Comparison of ENCODE assay signal across 32 cellular contexts in the genomic region with DNA sequence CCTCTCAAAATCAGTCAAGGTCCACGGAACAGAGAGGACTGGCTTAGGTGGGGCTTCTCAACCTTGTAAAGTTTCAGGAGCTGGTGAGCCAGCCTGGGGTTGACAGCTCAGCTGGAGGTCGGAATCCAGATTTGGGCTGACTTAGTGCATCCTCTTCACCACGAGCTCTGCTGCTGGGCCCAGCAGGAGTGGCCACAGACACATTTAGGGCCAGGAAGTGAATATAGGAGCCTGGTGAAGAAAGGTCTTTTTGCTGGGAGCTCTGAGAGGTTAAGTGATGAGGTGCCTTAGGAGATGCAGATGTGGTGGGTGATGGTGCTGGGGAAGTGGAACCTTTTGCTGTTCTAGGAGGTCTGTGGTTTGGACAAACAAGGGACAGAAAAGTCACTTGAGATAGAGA. TPM values are rescaled to one million over a fixed set of nuclear protein-coding genes. Genes with fewer than 3 reads are reported as not detected.
"Had no signal": no experiment of that assay in that cellular context is flagged by ENCODE, and none has a peak within 500 bp of the region (broad histone marks: within the 10 kb centered on the region; RNA-seq: fewer than 3 reads in every experiment).

No MANE protein-coding gene starts in this region.

- H3K27ac Mint-ChIP-seq: mesothelial cell of epicardium, nephron, progenitor cell of endocrine pancreas had no signal

- H3K4me1 Mint-ChIP-seq: brain, endodermal cell, nephron had no signal

- H3K27ac ChIP-seq: ascending aorta, cardiac muscle cell, foreskin keratinocyte, heart left ventricle, ovary, right lobe of liver, tibial nerve had no signal

- H3K36me3 ChIP-seq: ovary had no signal

- H3K4me1 ChIP-seq: ascending aorta, foreskin keratinocyte, heart left ventricle, right lobe of liver, tibial nerve had no signal

- DNase-seq: activated CD4-positive, alpha-beta T cell treated with anti-CD3 and anti-CD28 coated beads for 36 hours; activated CD4-positive, alpha-beta T cell treated with anti-CD3 and anti-CD28 coated beads, Interleukin-2, amount 50 U/mL, for 4 hours; activated CD4-positive, CD25-positive, alpha-beta regulatory T cell; activated CD8-positive, alpha-beta memory T cell treated with anti-CD3 and anti-CD28 coated beads for 24 hours; activated gamma-delta T cell treated with Interleukin-2 at 50 U/mL for 16 hours; cortex of kidney; endodermal cell; foreskin keratinocyte; heart left ventricle; hypothalamus; immature natural killer cell; kidney; left colon; mammary epithelial cell; ovary; right lobe of liver; stimulated activated CD4-positive, alpha-beta T cell treated with anti-CD3 and anti-CD28 coated beads, Interleukin-2, amount 100 ng/mL, for 48 hours; T-helper 1 cell had no signal

- H3K4me3 Mint-ChIP-seq: activated CD4-positive, alpha-beta T cell treated with anti-CD3 and anti-CD28 coated beads for 36 hours; brain; endodermal cell; immature natural killer cell; mesothelial cell of epicardium; nephron had no signal

- H3K27me3 Mint-ChIP-seq: activated CD4-positive, alpha-beta T cell treated with anti-CD3 and anti-CD28 coated beads for 36 hours; brain; progenitor cell of endocrine pancreas had no signal

- ATAC-seq: esophagus mucosa, foreskin keratinocyte, heart left ventricle, left colon, right lobe of liver had no signal

- H3K27me3 ChIP-seq: ascending aorta, cardiac muscle cell, foreskin keratinocyte, heart left ventricle, ovary, right lobe of liver, tibial nerve had no signal

- H3K4me3 ChIP-seq: ascending aorta, cardiac muscle cell, heart left ventricle, ovary, right lobe of liver, tibial nerve had no signal

- H3K9me3 ChIP-seq: ascending aorta, heart left ventricle, ovary, right lobe of liver, tibial nerve had no signal

- H3K9me3 Mint-ChIP-seq: activated naive CD4-positive, alpha-beta T cell treated with anti-CD3 and anti-CD28 coated beads, Interleukin-2, amount 50 U/mL, for 72 hours; brain; endodermal cell; immature natural killer cell; mesothelial cell of epicardium; nephron had no signal

RNA-seq across cellular contexts. Expression of a gene that starts 39.3 kb away (rescaled TPM):
- total RNA-seq: activated CD4-positive, alpha-beta T cell treated with anti-CD3 and anti-CD28 coated beads for 36 hours; activated naive CD4-positive, alpha-beta T cell treated with anti-CD3 and anti-CD28 coated beads, Interleukin-2, amount 50 U/mL, for 72 hours; ascending aorta; cardiac muscle cell; chondrocyte; esophagus mucosa; foreskin keratinocyte; heart left ventricle; kidney; left colon; liver; mammary epithelial cell; mesothelial cell of epicardium; ovary; progenitor cell of endocrine pancreas; renal cortical epithelial cell; right lobe of liver; skeletal muscle tissue had no signal
- polyA plus RNA-seq: cardiac muscle cell, foreskin keratinocyte, heart left ventricle, immature natural killer cell, liver, mammary epithelial cell, ovary, urinary bladder had no signal
